ENCODE assay signal across 25 cellular contexts in the genomic region with DNA sequence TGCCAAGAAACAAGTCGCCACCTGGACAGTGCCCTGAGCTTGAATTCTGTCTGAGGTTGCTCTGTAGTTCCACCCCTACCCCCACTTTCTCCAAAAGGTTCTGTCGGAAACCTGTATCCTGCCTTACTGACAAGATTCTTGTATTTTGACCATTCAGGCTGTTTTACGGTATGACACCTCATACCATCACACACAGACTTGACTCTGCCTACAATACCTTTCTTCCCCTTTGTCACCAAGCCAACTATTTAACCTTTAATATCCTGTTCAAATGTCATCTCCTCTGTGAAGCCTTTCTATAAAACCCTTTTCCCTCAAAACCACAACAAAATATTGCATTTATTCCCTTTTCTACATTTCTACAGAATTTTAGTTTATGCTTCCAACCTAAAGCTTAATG.
A peak's percentile ranks its signal among the peaks of the same experiment; 100 is the strongest.
DNase-seq lines count a peak whose midpoint lies in the region; ATAC-seq, FAIRE-seq and TF ChIP-seq lines count a peak whose summit lies in the region.
"Had no signal": no experiment of that assay in that cellular context is flagged by ENCODE, and none has a peak within 500 bp of the region (broad histone marks: within the 10 kb centered on the region; RNA-seq: fewer than 3 reads in every experiment).

No MANE protein-coding gene starts in this region.

- H3K4me2 ChIP-seq in astrocyte (ENCODE audit: low read length): no peak overlapping the region
- H3K4me2 ChIP-seq: BLaER1 treated with 17β-estradiol and CSF1 and Interleukin-3, amounts not matched to agents 10 nM and 100 nM had no signal

- no peaks in the 10 kb centered on the region for H3K9me3 ChIP-seq in astrocyte (ENCODE audit: insufficient read depth, low read depth, low read length)
- H3K9me3 ChIP-seq: BE2C had no signal

- no peaks in the 10 kb centered on the region for H4K20me1 ChIP-seq in astrocyte (ENCODE audit: insufficient read depth, low read length)
- H4K20me1 ChIP-seq: BLaER1 treated with 17β-estradiol and CSF1 and Interleukin-3, amounts not matched to agents 10 nM and 100 nM had no signal

- peak overlapping the region; percentile 70 for H3K27ac Mint-ChIP-seq in activated CD8-positive, alpha-beta T cell treated with anti-CD3 and anti-CD28 coated beads for 36 hours
- no peak overlapping the region for H3K27ac Mint-ChIP-seq in activated CD8-positive, alpha-beta T cell treated with anti-CD3 and anti-CD28 coated beads, Interleukin-2, amount 10 ng/mL, durations not matched to agents 7 days and 5 days
- peak overlapping the region; percentile 68 for H3K27ac Mint-ChIP-seq in activated naive CD8-positive, alpha-beta T cell treated with anti-CD3 and anti-CD28 coated beads for 36 hours
- no peak overlapping the region for H3K27ac Mint-ChIP-seq in astrocyte (ENCODE audit: unreplicated experiment)
- no peak overlapping the region for H3K27ac Mint-ChIP-seq in stimulated activated naive CD8-positive, alpha-beta T cell treated with anti-CD3 and anti-CD28 coated beads, Interleukin-15, Interleukin-2, amounts not matched to agents 100 ng/mL and 50 ng/mL, for 24 hours
- H3K27ac Mint-ChIP-seq: CD14-positive monocyte; CD4-positive, alpha-beta T cell; CD8-positive, alpha-beta memory T cell had no signal

- H3K4me3 ChIP-seq in astrocyte (ENCODE audit: insufficient read depth, low read depth, low read length): no peak overlapping the region
- H3K4me3 ChIP-seq: BLaER1 treated with 17β-estradiol and CSF1 and Interleukin-3, amounts not matched to agents 10 nM and 100 nM; GM23248 had no signal

- no peak for DNase-seq in activated CD8-positive, alpha-beta T cell treated with anti-CD3 and anti-CD28 coated beads for 36 hours
- DNase-seq in activated CD8-positive, alpha-beta T cell treated with anti-CD3 and anti-CD28 coated beads, Interleukin-2, amount 10 ng/mL, durations not matched to agents 7 days and 5 days: no peak
- no peak for DNase-seq in activated naive CD8-positive, alpha-beta T cell treated with anti-CD3 and anti-CD28 coated beads for 36 hours
- DNase-seq in astrocyte (ENCODE audit: low read depth): no peak
- DNase-seq in foreskin keratinocyte: no peak
- no peak for DNase-seq in nucleus accumbens (lab: John Stamatoyannopoulos, UW)
- DNase-seq in NCI-H345 treated with DMSO at 0.1 percent for 48 hours (lab: John Stamatoyannopoulos, UW; ENCODE audit: unreplicated experiment): no peak
- DNase-seq: ACHN; AML-193; BE2C; CD4-positive, alpha-beta T cell; CD8-positive, alpha-beta memory T cell; DMS53; DMS79 treated with DMSO at 0.1 percent for 48 hours; GF-D8; GM23248; H7; HCEC 1CT had no signal

- H3K4me3 Mint-ChIP-seq in activated CD8-positive, alpha-beta T cell treated with anti-CD3 and anti-CD28 coated beads for 36 hours: no peak overlapping the region
- no peak overlapping the region for H3K4me3 Mint-ChIP-seq in activated CD8-positive, alpha-beta T cell treated with anti-CD3 and anti-CD28 coated beads, Interleukin-2, amount 10 ng/mL, durations not matched to agents 7 days and 5 days
- peak overlapping the region; percentile 2 for H3K4me3 Mint-ChIP-seq in activated naive CD8-positive, alpha-beta T cell treated with anti-CD3 and anti-CD28 coated beads for 36 hours
- H3K4me3 Mint-ChIP-seq in astrocyte (ENCODE audit: unreplicated experiment): no peak overlapping the region
- peak overlapping the region; percentile 13 for H3K4me3 Mint-ChIP-seq in stimulated activated naive CD8-positive, alpha-beta T cell treated with anti-CD3 and anti-CD28 coated beads, Interleukin-15, Interleukin-2, amounts not matched to agents 100 ng/mL and 50 ng/mL, for 24 hours
- H3K4me3 Mint-ChIP-seq: CD14-positive monocyte; CD4-positive, alpha-beta T cell; CD8-positive, alpha-beta memory T cell had no signal

- peak; percentile 73 for FAIRE-seq in astrocyte (lab: Jason Lieb, UNC)
- FAIRE-seq: A204.1, GM12891, H1 had no signal

- no peak overlapping the region for H2AFZ ChIP-seq in astrocyte (ENCODE audit: low read depth, low read length)
- H2AFZ ChIP-seq: GM23248 had no signal

- POLR2A ChIA-PET in activated CD8-positive, alpha-beta T cell treated with anti-CD3 and anti-CD28 coated beads for 36 hours (lab: Charles Lee): no interaction called here
- POLR2A ChIA-PET in activated CD8-positive, alpha-beta T cell treated with anti-CD3 and anti-CD28 coated beads, Interleukin-2, amount 10 ng/mL, durations not matched to agents 7 days and 5 days (lab: Charles Lee): interaction anchor here (0.6 kb wide), 1 partner anchor 157 kb away, joined by 3 read pairs; no protein-coding TSS in a partner anchor

- H3K27me3 ChIP-seq in astrocyte (ENCODE audit: insufficient read depth, low read length): no peaks in the 10 kb centered on the region
- no peaks in the 10 kb centered on the region for H3K27me3 ChIP-seq in foreskin keratinocyte
- H3K27me3 ChIP-seq: BE2C had no signal

- peaks cover 2% of the 10 kb centered on the region for H3K9me3 Mint-ChIP-seq in activated CD8-positive, alpha-beta T cell treated with anti-CD3 and anti-CD28 coated beads for 36 hours
- peaks cover 3% of the 10 kb centered on the region for H3K9me3 Mint-ChIP-seq in activated CD8-positive, alpha-beta T cell treated with anti-CD3 and anti-CD28 coated beads, Interleukin-2, amount 10 ng/mL, durations not matched to agents 7 days and 5 days (ENCODE audit: insufficient read depth)
- H3K9me3 Mint-ChIP-seq in activated naive CD8-positive, alpha-beta T cell treated with anti-CD3 and anti-CD28 coated beads for 36 hours: no peaks in the 10 kb centered on the region
- peaks cover 2% of the 10 kb centered on the region for H3K9me3 Mint-ChIP-seq in astrocyte (ENCODE audit: unreplicated experiment)
- no peaks in the 10 kb centered on the region for H3K9me3 Mint-ChIP-seq in stimulated activated naive CD8-positive, alpha-beta T cell treated with anti-CD3 and anti-CD28 coated beads, Interleukin-15, Interleukin-2, amounts not matched to agents 100 ng/mL and 50 ng/mL, for 24 hours
- H3K9me3 Mint-ChIP-seq: CD4-positive, alpha-beta T cell had no signal

- H3K4me1 ChIP-seq in astrocyte (ENCODE audit: insufficient read depth, low read length) (no peaks in the 10 kb centered on the region), foreskin keratinocyte (no peaks in the 10 kb centered on the region)
- H3K4me1 ChIP-seq: BE2C had no signal

- no peaks in the 10 kb centered on the region for H3K79me2 ChIP-seq in astrocyte (ENCODE audit: insufficient read depth, low read length)

- peaks cover 26% of the 10 kb centered on the region for H3K4me1 Mint-ChIP-seq in activated CD8-positive, alpha-beta T cell treated with anti-CD3 and anti-CD28 coated beads for 36 hours (ENCODE audit: low read depth)
- peaks cover 42% of the 10 kb centered on the region for H3K4me1 Mint-ChIP-seq in activated CD8-positive, alpha-beta T cell treated with anti-CD3 and anti-CD28 coated beads, Interleukin-2, amount 10 ng/mL, durations not matched to agents 7 days and 5 days (ENCODE audit: low read depth)
- peaks cover 20% of the 10 kb centered on the region for H3K4me1 Mint-ChIP-seq in activated naive CD8-positive, alpha-beta T cell treated with anti-CD3 and anti-CD28 coated beads for 36 hours
- H3K4me1 Mint-ChIP-seq in astrocyte (ENCODE audit: low read depth, unreplicated experiment): peaks cover 1% of the 10 kb centered on the region
- H3K4me1 Mint-ChIP-seq in stimulated activated naive CD8-positive, alpha-beta T cell treated with anti-CD3 and anti-CD28 coated beads, Interleukin-15, Interleukin-2, amounts not matched to agents 100 ng/mL and 50 ng/mL, for 24 hours (ENCODE audit: low read depth): peaks cover 16% of the 10 kb centered on the region

- peak; percentile 86 for ATAC-seq in activated CD8-positive, alpha-beta T cell treated with anti-CD3 and anti-CD28 coated beads for 36 hours
- no peak for ATAC-seq in activated CD8-positive, alpha-beta T cell treated with anti-CD3 and anti-CD28 coated beads, Interleukin-2, amount 10 ng/mL, durations not matched to agents 7 days and 5 days
- no peak for ATAC-seq in foreskin keratinocyte

- H3K27ac ChIP-seq in astrocyte (ENCODE audit: low read depth, low read length) (no peak overlapping the region), foreskin keratinocyte (no peak overlapping the region)
- H3K27ac ChIP-seq: 22Rv1; BLaER1 treated with 17β-estradiol and CSF1 and Interleukin-3, amounts not matched to agents 10 nM and 100 nM; GM23248 had no signal

- H3K36me3 Mint-ChIP-seq in activated CD8-positive, alpha-beta T cell treated with anti-CD3 and anti-CD28 coated beads for 36 hours (ENCODE audit: low read depth): no peaks in the 10 kb centered on the region
- H3K36me3 Mint-ChIP-seq in activated CD8-positive, alpha-beta T cell treated with anti-CD3 and anti-CD28 coated beads, Interleukin-2, amount 10 ng/mL, durations not matched to agents 7 days and 5 days (ENCODE audit: low read depth): peaks cover 4% of the 10 kb centered on the region
- H3K36me3 Mint-ChIP-seq in activated naive CD8-positive, alpha-beta T cell treated with anti-CD3 and anti-CD28 coated beads for 36 hours: no peaks in the 10 kb centered on the region
- H3K36me3 Mint-ChIP-seq in astrocyte (ENCODE audit: low read depth, unreplicated experiment): no peaks in the 10 kb centered on the region
- H3K36me3 Mint-ChIP-seq in stimulated activated naive CD8-positive, alpha-beta T cell treated with anti-CD3 and anti-CD28 coated beads, Interleukin-15, Interleukin-2, amounts not matched to agents 100 ng/mL and 50 ng/mL, for 24 hours (ENCODE audit: low read depth): no peaks in the 10 kb centered on the region
- H3K36me3 Mint-ChIP-seq: CD14-positive monocyte had no signal

- H3K9ac ChIP-seq in astrocyte (ENCODE audit: low read length): no peak overlapping the region
- H3K9ac ChIP-seq: BLaER1 treated with 17β-estradiol and CSF1 and Interleukin-3, amounts not matched to agents 10 nM and 100 nM; GM23248 had no signal

- no peak for TF ChIP-seq CTCF in activated CD8-positive, alpha-beta T cell treated with anti-CD3 and anti-CD28 coated beads for 36 hours (IDR thresholded peaks at IDR 0.05)
- no peak for TF ChIP-seq CTCF in astrocyte (IDR thresholded peaks at IDR 0.05; ENCODE audit: insufficient read depth, low read depth, low read length)
- no peak for TF ChIP-seq CTCF in foreskin keratinocyte (conservative IDR thresholded peaks at IDR 0.05)

- CTCF ChIA-PET in activated CD8-positive, alpha-beta T cell treated with anti-CD3 and anti-CD28 coated beads for 36 hours (lab: Charles Lee): no interaction called here
- CTCF ChIA-PET in activated CD8-positive, alpha-beta T cell treated with anti-CD3 and anti-CD28 coated beads, Interleukin-2, amount 10 ng/mL, durations not matched to agents 7 days and 5 days (lab: Charles Lee): no interaction called here

- intact Hi-C loops in activated CD8-positive, alpha-beta T cell treated with anti-CD3 and anti-CD28 coated beads for 36 hours (cut with micrococcal nuclease): no loop called here

- H3K27me3 Mint-ChIP-seq in activated CD8-positive, alpha-beta T cell treated with anti-CD3 and anti-CD28 coated beads for 36 hours: no peaks in the 10 kb centered on the region
- H3K27me3 Mint-ChIP-seq in activated CD8-positive, alpha-beta T cell treated with anti-CD3 and anti-CD28 coated beads, Interleukin-2, amount 10 ng/mL, durations not matched to agents 7 days and 5 days (ENCODE audit: low read depth): no peaks in the 10 kb centered on the region
- H3K27me3 Mint-ChIP-seq in activated naive CD8-positive, alpha-beta T cell treated with anti-CD3 and anti-CD28 coated beads for 36 hours: no peaks in the 10 kb centered on the region
- H3K27me3 Mint-ChIP-seq in astrocyte (ENCODE audit: low read depth, unreplicated experiment): peaks cover 3% of the 10 kb centered on the region
- no peaks in the 10 kb centered on the region for H3K27me3 Mint-ChIP-seq in stimulated activated naive CD8-positive, alpha-beta T cell treated with anti-CD3 and anti-CD28 coated beads, Interleukin-15, Interleukin-2, amounts not matched to agents 100 ng/mL and 50 ng/mL, for 24 hours
- H3K27me3 Mint-ChIP-seq: CD4-positive, alpha-beta T cell had no signal

- no peaks in the 10 kb centered on the region for H3K36me3 ChIP-seq in astrocyte (ENCODE audit: insufficient read depth, low read length)
- H3K36me3 ChIP-seq: BE2C; BLaER1 treated with 17β-estradiol and CSF1 and Interleukin-3, amounts not matched to agents 10 nM and 100 nM had no signal

Comparison
In these comparisons a context has a peak if more than half of its experiments do, and no peak if none do; other contexts are left out.
1. H3K27ac Mint-ChIP-seq: peak in activated CD8-positive, alpha-beta T cell treated with anti-CD3 and anti-CD28 coated beads for 36 hours (single experiment) and activated naive CD8-positive, alpha-beta T cell treated with anti-CD3 and anti-CD28 coated beads for 36 hours (single experiment); none in activated CD8-positive, alpha-beta T cell treated with anti-CD3 and anti-CD28 coated beads, Interleukin-2, amount 10 ng/mL, durations not matched to agents 7 days and 5 days (single experiment), astrocyte (single experiment) and stimulated activated naive CD8-positive, alpha-beta T cell treated with anti-CD3 and anti-CD28 coated beads, Interleukin-15, Interleukin-2, amounts not matched to agents 100 ng/mL and 50 ng/mL, for 24 hours (single experiment).
2. H3K4me3 Mint-ChIP-seq: peak in activated naive CD8-positive, alpha-beta T cell treated with anti-CD3 and anti-CD28 coated beads for 36 hours (single experiment) and stimulated activated naive CD8-positive, alpha-beta T cell treated with anti-CD3 and anti-CD28 coated beads, Interleukin-15, Interleukin-2, amounts not matched to agents 100 ng/mL and 50 ng/mL, for 24 hours (single experiment); none in activated CD8-positive, alpha-beta T cell treated with anti-CD3 and anti-CD28 coated beads for 36 hours (single experiment), activated CD8-positive, alpha-beta T cell treated with anti-CD3 and anti-CD28 coated beads, Interleukin-2, amount 10 ng/mL, durations not matched to agents 7 days and 5 days (single experiment) and astrocyte (single experiment).